ENCODE assay signal across 25 cellular contexts in genomic region chr6:108968325-108968724, GRCh38.
A peak's percentile ranks its signal among the peaks of the same experiment; 100 is the strongest.
DNase-seq lines count a peak whose midpoint lies in the region; ATAC-seq and TF ChIP-seq lines count a peak whose summit lies in the region.
"Had no signal": no experiment of that assay in that cellular context is flagged by ENCODE, and none has a peak within 500 bp of the region (broad histone marks: within the 10 kb centered on the region; RNA-seq: fewer than 3 reads in every experiment).

No MANE protein-coding gene starts in this region.

- WGBS in heart right ventricle, 2 donors, result 57 to 70% methylated on average over 7 of the region's 7 CpGs
- WGBS in spleen, 5 donors, result 71 to 96% (median 85%) methylated on average over 7 of the region's 7 CpGs

- TF ChIP-seq CTCF in heart right ventricle (IDR thresholded peaks at IDR 0.05) (peak in 2 of 9 donors; percentile 11 to 27), NB4 (IDR thresholded peaks at IDR 0.05; ENCODE audit: low read depth, low read length) (no peak), fibroblast of villous mesenchyme (IDR thresholded peaks at IDR 0.05; ENCODE audit: insufficient read depth, low read depth, low read length) (peak; percentile 14), spleen (IDR thresholded peaks at IDR 0.05 in 8 of 11, conservative IDR thresholded peaks at IDR 0.05 in 3 of 11) (no peak)

- no peak overlapping the region for H3K4me3 ChIP-seq in heart right ventricle
- H3K4me3 ChIP-seq in NB4 (ENCODE audit: low read depth, low read length), result no peak overlapping the region
- no peak overlapping the region for H3K4me3 ChIP-seq in fibroblast of villous mesenchyme (ENCODE audit: low read depth, low read length)
- H3K4me3 ChIP-seq in spleen, result no peak overlapping the region
- H3K4me3 ChIP-seq: A549, adrenal gland, lung, skin epidermis had no signal

- no peaks in the 10 kb centered on the region for H3K36me3 ChIP-seq in heart right ventricle
- H3K36me3 ChIP-seq in spleen, result no peaks in the 10 kb centered on the region
- H3K36me3 ChIP-seq: adrenal gland, brain microvascular endothelial cell had no signal

- peaks cover 10 to 57% (median 44%) of the 10 kb centered on the region in 9 donors for H3K4me1 ChIP-seq in heart right ventricle
- peaks cover 0 to 40% (median 21%) of the 10 kb centered on the region in 6 donors for H3K4me1 ChIP-seq in spleen
- H3K4me1 ChIP-seq: A549 had no signal

- ATAC-seq in heart right ventricle (peak in 2 of 8 donors; percentile 1 to 9), left ventricle myocardium superior (no peak), GM21515 (IDR thresholded peaks at IDR 0.05; ENCODE audit: unreplicated experiment) (no peak)
- ATAC-seq: A549; activated CD4-positive, CD25-positive, alpha-beta regulatory T cell treated with anti-CD3 and anti-CD28 coated beads, Interleukin-2, amount 50 U/mL, for 24 hours had no signal

- DNase-seq in heart right ventricle (no peak), left ventricle myocardium superior (no peak), NB4 (ENCODE audit: low read depth) (peak; percentile 35), fibroblast of villous mesenchyme (ENCODE audit: low read depth) (no peak), spleen (no peak), HUDEP-2 (lab: John Stamatoyannopoulos, UW; ENCODE audit: unreplicated experiment in 76 of 76) (no peak), NCI-H446 treated with DMSO at 0.1 percent for 48 hours (lab: John Stamatoyannopoulos, UW) (no peak)
- DNase-seq: activated CD8-positive, alpha-beta memory T cell treated with anti-CD3 and anti-CD28 coated beads for 24 hours; activated T-cell treated with anti-CD3 and anti-CD28 coated beads, Interleukin-2, amount 50 U/mL, for 1 hour; adrenal gland; brain microvascular endothelial cell; DMS53; effector CD4-positive, alpha-beta T cell; foreskin melanocyte; hippocampal formation; NCI-H1092; NCI-H187 treated with DMSO at 0.1 percent for 48 hours; NCI-H774; stimulated activated CD4-positive, alpha-beta T cell treated with anti-CD3 and anti-CD28 coated beads, Interleukin-1b, Interleukin-23, amount 100 ng/mL, for 48 hours; T-helper 9 cell had no signal

- H3K9me3 ChIP-seq in heart right ventricle (no peaks in the 10 kb centered on the region), spleen (no peaks in the 10 kb centered on the region)
- H3K9me3 ChIP-seq: A549, adrenal gland had no signal

- no peak for TF ChIP-seq POLR2A in NB4 (IDR thresholded peaks at IDR 0.05; ENCODE audit: extremely low read depth, insufficient read length)
- no peak for TF ChIP-seq POLR2A in spleen (IDR thresholded peaks at IDR 0.05)

- H3K27ac ChIP-seq in heart right ventricle (peak overlapping the region; percentile 3 to 84 (median 73)), spleen (peak overlapping the region in 7 of 8 donors; percentile 18 to 76 (median 65))
- H3K27ac ChIP-seq: A549, brain microvascular endothelial cell, skin epidermis had no signal

- intact Hi-C loops in heart right ventricle (cut with DNase I), result no loop called here
- intact Hi-C loops in left ventricle myocardium superior (cut with micrococcal nuclease), result no loop called here
- intact Hi-C loops in spleen (cut with DNase I; ENCODE audit: low total_unique reads), result no loop called here

- H3K27me3 ChIP-seq in heart right ventricle (no peaks in the 10 kb centered on the region), spleen (replicated peaks in 1 of 7) (no peaks in the 10 kb centered on the region)
- H3K27me3 ChIP-seq: adrenal gland, brain microvascular endothelial cell had no signal
